ENCODE assay signal across 15 cellular contexts in genomic region chr3:156726456-156726855, GRCh38. TPM values are rescaled to one million over a fixed set of nuclear protein-coding genes. Genes with fewer than 3 reads are reported as not detected.
DNase-seq lines count a peak whose midpoint lies in the region; ATAC-seq and TF ChIP-seq lines count a peak whose summit lies in the region.
"Had no signal": no experiment of that assay in that cellular context is flagged by ENCODE, and none has a peak within 500 bp of the region (broad histone marks: within the 10 kb centered on the region; RNA-seq: fewer than 3 reads in every experiment).

No MANE protein-coding gene starts in this region.

- no peaks in the 10 kb centered on the region for H3K27me3 Mint-ChIP-seq in activated T-cell treated with anti-CD3 and anti-CD28 coated beads, Interleukin-2, amount 50 U/mL, for 4 hours (ENCODE audit: low read depth)

- no peaks in the 10 kb centered on the region for H3K4me1 Mint-ChIP-seq in activated T-cell treated with anti-CD3 and anti-CD28 coated beads, Interleukin-2, amount 50 U/mL, for 4 hours (ENCODE audit: low read depth)

- H3K4me2 ChIP-seq in GM23248 (ENCODE audit: unreplicated experiment) (no peak overlapping the region), hepatocyte (no peak overlapping the region)

- no peak overlapping the region for H3K4me3 Mint-ChIP-seq in activated T-cell treated with anti-CD3 and anti-CD28 coated beads, Interleukin-2, amount 50 U/mL, for 4 hours
- H3K4me3 Mint-ChIP-seq: CD14-positive monocyte; CD8-positive, alpha-beta T cell; H9 had no signal

- DNase-seq in GM23248, result no peak
- DNase-seq in epithelial cell of prostate (ENCODE audit: low read depth, low spot score), result no peak
- no peak for DNase-seq in hepatocyte (ENCODE audit: low spot score)
- DNase-seq in stomach, result no peak
- DNase-seq in activated T-cell treated with anti-CD3 and anti-CD28 coated beads, Interleukin-2, amount 50 U/mL, for 4 hours, result no peak
- no peak for DNase-seq in stimulated activated naive CD8-positive, alpha-beta T cell treated with anti-CD3 and anti-CD28 coated beads, Interleukin-15, Interleukin-2, amounts not matched to agents 100 U/mL and 50 U/mL, for 24 hours
- no peak for DNase-seq in HCEC 1CT
- DNase-seq: CD8-positive, alpha-beta T cell; DMS79 treated with DMSO at 0.1 percent for 48 hours; EL; GOT3; H9; IMR-90 had no signal

- H2AFZ ChIP-seq in GM23248, result no peak overlapping the region
- H2AFZ ChIP-seq in hepatocyte, result no peak overlapping the region

- TF ChIP-seq EP300 in stomach (IDR thresholded peaks at IDR 0.05), result no peak

- no peak for TF ChIP-seq CTCF in hepatocyte (IDR thresholded peaks at IDR 0.05; ENCODE audit: poor library complexity)
- TF ChIP-seq CTCF in stomach (IDR thresholded peaks at IDR 0.05), result no peak

- H3K9me3 Mint-ChIP-seq in activated T-cell treated with anti-CD3 and anti-CD28 coated beads, Interleukin-2, amount 50 U/mL, for 4 hours, result no peaks in the 10 kb centered on the region
- H3K9me3 Mint-ChIP-seq: CD14-positive monocyte; CD8-positive, alpha-beta T cell; H9 had no signal

- no peak overlapping the region for H3K9ac ChIP-seq in GM23248

- no peaks in the 10 kb centered on the region for H3K9me3 ChIP-seq in GM23248 (ENCODE audit: low read depth)
- H3K9me3 ChIP-seq in hepatocyte (ENCODE audit: low read depth), result no peaks in the 10 kb centered on the region
- no peaks in the 10 kb centered on the region for H3K9me3 ChIP-seq in stomach

- H3K27me3 ChIP-seq in GM23248 (replicated peaks; ENCODE audit: insufficient read depth) (no peaks in the 10 kb centered on the region), hepatocyte (no peaks in the 10 kb centered on the region), stomach (no peaks in the 10 kb centered on the region)

- 100% methylated on average over 1 of the region's 1 CpG for WGBS in GM23248 (ENCODE audit: low coverage in 1 of 2, low lambda C conversion rate in 2 of 2, missing lambda C conversion rate in 2 of 2), 2 experiments
- WGBS in hepatocyte (ENCODE audit: low lambda C conversion rate, missing lambda C conversion rate), result 91% methylated on average over 1 of the region's 1 CpG
- 71 to 81% (median 79%) methylated on average over 1 of the region's 1 CpG for WGBS in stomach, 5 donors

- H3K27ac ChIP-seq in GM23248 (peak overlapping the region; percentile 66; the same call in 1 of the 2 replicates), epithelial cell of prostate (peak overlapping the region; percentile 87), hepatocyte (peak overlapping the region; percentile 34), stomach (peak overlapping the region in 3 of 5 donors; percentile 55 to 73 (median 59))
- H3K27ac ChIP-seq: 22Rv1 had no signal

- H3K36me3 ChIP-seq in GM23248 (ENCODE audit: low read depth) (peaks cover 29% of the 10 kb centered on the region), hepatocyte (replicated peaks; ENCODE audit: insufficient read depth, low read depth) (no peaks in the 10 kb centered on the region), stomach (no peaks in the 10 kb centered on the region)

- ATAC-seq in activated T-cell treated with anti-CD3 and anti-CD28 coated beads, Interleukin-2, amount 50 U/mL, for 4 hours, result no peak
- ATAC-seq in stimulated activated naive CD8-positive, alpha-beta T cell treated with anti-CD3 and anti-CD28 coated beads, Interleukin-15, Interleukin-2, amounts not matched to agents 100 U/mL and 50 U/mL, for 24 hours, result no peak
- ATAC-seq: CD8-positive, alpha-beta T cell had no signal

- in situ Hi-C loops in GM23248 (cut with MboI), result no loop called here

- H3K36me3 Mint-ChIP-seq in activated T-cell treated with anti-CD3 and anti-CD28 coated beads, Interleukin-2, amount 50 U/mL, for 4 hours (ENCODE audit: insufficient read depth), result peaks cover 3% of the 10 kb centered on the region
- H3K36me3 Mint-ChIP-seq: CD14-positive monocyte; CD8-positive, alpha-beta T cell had no signal

- no peaks in the 10 kb centered on the region for H3K79me2 ChIP-seq in GM23248 (ENCODE audit: insufficient read depth)
- H3K79me2 ChIP-seq in hepatocyte, result no peaks in the 10 kb centered on the region

- H3F3A ChIP-seq in GM23248 (ENCODE audit: insufficient read depth), result peaks cover 91% of the 10 kb centered on the region

- no peak for TF ChIP-seq POLR2A in stomach (IDR thresholded peaks at IDR 0.05)

- H3K4me1 ChIP-seq in GM23248 (ENCODE audit: insufficient read depth) (peaks cover 23% of the 10 kb centered on the region; the same call in 1 of the 2 replicates), hepatocyte (ENCODE audit: insufficient read depth) (peaks cover 6% of the 10 kb centered on the region), stomach (peaks cover 0 to 6% (median 0%) of the 10 kb centered on the region in 4 donors)

- intact Hi-C loops in stomach (cut with DNase I; ENCODE audit: low total_unique reads), result no loop called here

- no peak overlapping the region for H3K4me3 ChIP-seq in GM23248
- H3K4me3 ChIP-seq in hepatocyte, result no peak overlapping the region
- no peak overlapping the region for H3K4me3 ChIP-seq in stomach

- no peaks in the 10 kb centered on the region for H4K20me1 ChIP-seq in GM23248 (ENCODE audit: insufficient read depth)
- no peaks in the 10 kb centered on the region for H4K20me1 ChIP-seq in hepatocyte (ENCODE audit: insufficient read depth, poor library complexity, severe bottlenecking)

- H3K9me2 ChIP-seq in GM23248 (ENCODE audit: insufficient read depth) (no peaks in the 10 kb centered on the region), hepatocyte (replicated peaks; ENCODE audit: insufficient read depth) (no peaks in the 10 kb centered on the region)

RNA-seq across cellular contexts. Expression of gene TIPARP, which starts 52.1 kb away (rescaled TPM):
- 89.5 and 103 TPM in 2 replicates for total RNA-seq in GM23248 (2014; rRNA removed; shearing (Covaris generic))
- 35.1 and 39.7 TPM in 2 replicates for polyA plus RNA-seq in GM23248 (2016; fragmentation: Nextera tagmentation; extraction: Ambion mirVana)
- 111 and 112 TPM in 2 replicates for total RNA-seq in hepatocyte
- 19.9 and 22.7 TPM in 2 replicates for polyA plus RNA-seq in hepatocyte
- 10 to 100 TPM in 4 of 5 donors, 1 to 10 TPM in 1; 7.2 to 73.4 (median 40.6) TPM for total RNA-seq in stomach
- polyA plus RNA-seq in stomach, result 10 to 100 TPM in 1 of 3 donors, 1 to 10 TPM in 2; 7.8 to 20.2 (median 9.5) TPM
- 10 to 100 TPM; 18.2 to 21.7 (median 20.4) TPM for total RNA-seq in activated T-cell treated with anti-CD3 and anti-CD28 coated beads, Interleukin-2, amount 50 U/mL, for 4 hours

Comparison
In these comparisons a context has a peak if more than half of its experiments do, and no peak if none do; other contexts are left out.
1. H3K27ac ChIP-seq: peak in every context shown above with its lines; median percentile 87 in epithelial cell of prostate; 66 in GM23248; 59 in stomach; 34 in hepatocyte.